In the genomic region with DNA sequence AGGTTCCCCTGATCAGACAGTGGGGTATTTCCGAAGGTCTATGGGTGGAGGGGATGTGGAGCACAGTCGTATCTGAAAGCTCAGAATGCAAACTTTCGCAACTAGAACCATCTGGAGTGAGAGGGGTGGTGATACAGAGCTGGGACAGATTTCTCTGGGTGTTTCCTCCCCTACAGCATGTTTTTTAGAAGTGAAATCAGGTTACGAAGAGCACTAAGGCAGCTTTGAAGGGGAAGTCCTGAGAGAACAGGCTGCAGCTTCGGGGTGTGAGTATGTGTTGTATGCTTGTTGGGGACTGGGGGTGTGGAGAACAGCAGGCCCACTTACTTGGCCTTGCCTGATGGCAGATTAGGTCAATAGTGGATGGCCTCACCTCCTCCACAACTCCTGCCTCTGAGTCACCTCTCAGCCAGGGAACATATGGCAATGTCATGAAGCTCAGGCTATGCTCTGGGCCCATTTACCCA, we compare ENCODE assay signal across 8 cellular contexts.
DNase-seq lines count a peak whose midpoint lies in the region; ATAC-seq, FAIRE-seq and TF ChIP-seq lines count a peak whose summit lies in the region.

No MANE protein-coding gene starts in this region.

- H3K4me1 ChIP-seq in CD4-positive, alpha-beta memory T cell (ENCODE audit: insufficient read depth, low read length): peaks cover 83% of the 10 kb centered on the region
- peaks cover 57% of the 10 kb centered on the region for H3K4me1 ChIP-seq in GM12878 (ENCODE audit: control insufficient read depth, insufficient read depth, low read length)

- H3K4me3 ChIP-seq in CD4-positive, alpha-beta memory T cell (ENCODE audit: low read length in 2 of 2): peak overlapping the region; percentile 1 to 24
- H3K4me3 ChIP-seq in GM12878: no peak overlapping the region

- DNase-seq in CD4-positive, alpha-beta memory T cell: peak; percentile 70 to 87 (median 78)
- peak; percentile 91 for DNase-seq in GM12878 (ENCODE audit: low read depth, low spot score)
- DNase-seq in T-helper 9 cell: no peak
- no peak for DNase-seq in MCF 10A (ENCODE audit: unreplicated experiment)
- DNase-seq in GM12892 (ENCODE audit: insufficient read length): no peak
- no peak for DNase-seq in Right ventricle myocardium inferior (ENCODE audit: missing footprints)

- peak; percentile 47 for FAIRE-seq in GM12878 (lab: Jason Lieb, UNC)
- FAIRE-seq in GM12892 (lab: Jason Lieb, UNC): no peak

- no peak; the same call in 1 of the 2 replicates for TF ChIP-seq RAD21 in GM12878 (IDR thresholded peaks at IDR 0.05; ENCODE audit: insufficient read depth, low read depth, low read length)

- WGBS in GM12878 (ENCODE audit: insufficient coverage, insufficient replicate concordance, low lambda C conversion rate, missing lambda C conversion rate): 0% methylated on average over 5 of the region's 5 CpGs

- peak overlapping the region; percentile 89 for H3K27ac ChIP-seq in CD4-positive, alpha-beta memory T cell (ENCODE audit: low read depth, low read length)
- peak overlapping the region; percentile 77 for H3K27ac ChIP-seq in GM12878 (ENCODE audit: control insufficient read depth, insufficient read depth)

- H3K79me2 ChIP-seq in GM12878 (ENCODE audit: control insufficient read depth, insufficient read depth, low read length): no peaks in the 10 kb centered on the region

- H2AFZ ChIP-seq in GM12878 (ENCODE audit: control insufficient read depth, low read depth, low read length): peak overlapping the region; percentile 49

- H3K27me3 Mint-ChIP-seq in CD4-positive, alpha-beta memory T cell: no peaks in the 10 kb centered on the region
- H3K27me3 Mint-ChIP-seq in MCF 10A (ENCODE audit: insufficient read depth, unreplicated experiment): peaks cover 14% of the 10 kb centered on the region

- peak in 1 of 2 experiments; percentile 7; a peak in 2 of 4 replicates for TF ChIP-seq EP300 in GM12878 (IDR thresholded peaks at IDR 0.05; ENCODE audit: borderline replicate concordance in 1 of 2, control insufficient read depth in 1 of 2, low read depth in 2 of 2, low read length in 2 of 2)

- no TSS peak for BruUV-seq in GM12878 (replicated peaks; lab: Mats Ljungman, UMichigan)
- BruUV-seq in MCF 10A (replicated peaks; lab: Mats Ljungman, UMichigan): no TSS peak

- in situ Hi-C loops in GM12878 (cut with MboI): no loop called here

- H3K9me3 ChIP-seq in CD4-positive, alpha-beta memory T cell (ENCODE audit: control insufficient read depth in 1 of 2, low read length in 2 of 2): no peaks in the 10 kb centered on the region
- H3K9me3 ChIP-seq in GM12878 (replicated peaks; ENCODE audit: control insufficient read depth, insufficient read depth, low read length): no peaks in the 10 kb centered on the region

- RAD21 ChIA-PET in GM12878 (lab: Charles Lee; ENCODE audit: unreplicated experiment): interaction anchor here (0.6 to 22.5 kb wide), 14 partner anchors 12 to 420 kb away, joined by 3 to 517 read pairs (median 10); a partner anchor contains a TSS

- peak overlapping the region; percentile 94 to 100 (median 99) for H3K27ac Mint-ChIP-seq in CD4-positive, alpha-beta memory T cell
- H3K27ac Mint-ChIP-seq in MCF 10A (ENCODE audit: low read depth, unreplicated experiment): no peak overlapping the region

- H3K27me3 ChIP-seq in CD4-positive, alpha-beta memory T cell (ENCODE audit: insufficient read depth, low read length): no peaks in the 10 kb centered on the region
- no peaks in the 10 kb centered on the region for H3K27me3 ChIP-seq in GM12878 (replicated peaks in 1 of 2; ENCODE audit: control insufficient read depth in 2 of 2, insufficient read depth in 2 of 2, low read length in 1 of 2)

- H3K36me3 Mint-ChIP-seq in CD4-positive, alpha-beta memory T cell: no peaks in the 10 kb centered on the region
- no peaks in the 10 kb centered on the region for H3K36me3 Mint-ChIP-seq in MCF 10A (ENCODE audit: insufficient read depth, unreplicated experiment)

- no peaks in the 10 kb centered on the region for H3K36me3 ChIP-seq in CD4-positive, alpha-beta memory T cell (ENCODE audit: insufficient read depth, low read length)
- H3K36me3 ChIP-seq in GM12878 (ENCODE audit: control insufficient read depth in 2 of 2, insufficient read depth in 2 of 2, low read length in 1 of 2): no peaks in the 10 kb centered on the region

- peaks cover 57 to 79% (median 64%) of the 10 kb centered on the region in 4 donors for H3K4me1 Mint-ChIP-seq in CD4-positive, alpha-beta memory T cell
- H3K4me1 Mint-ChIP-seq in MCF 10A (ENCODE audit: insufficient read depth, unreplicated experiment): no peaks in the 10 kb centered on the region

- intact Hi-C loops in CD4-positive, alpha-beta memory T cell (cut with micrococcal nuclease): loop anchor here (1.0 to 5.0 kb wide), 2 partner anchors 12 to 59 kb away; no protein-coding TSS in a partner anchor
- intact Hi-C loops in GM12878 (cut with micrococcal nuclease; ENCODE audit: unreplicated experiment) (loop anchor here (1.0 to 2.0 kb wide), 3 partner anchors 9 to 107 kb away; a partner anchor contains a TSS), MCF 10A (cut with micrococcal nuclease) (no loop called here), Right ventricle myocardium inferior (cut with DNase I) (no loop called here)

- H3K4me2 ChIP-seq in GM12878 (ENCODE audit: control insufficient read depth, insufficient read depth): peak overlapping the region; percentile 60

- peaks cover 0 to 4% (median 0%) of the 10 kb centered on the region in 8 donors for H3K9me3 Mint-ChIP-seq in CD4-positive, alpha-beta memory T cell
- no peaks in the 10 kb centered on the region for H3K9me3 Mint-ChIP-seq in MCF 10A (ENCODE audit: unreplicated experiment)

- H3K4me3 Mint-ChIP-seq in CD4-positive, alpha-beta memory T cell: peak overlapping the region in 7 of 8 donors; percentile 67 to 79 (median 72)
- no peak overlapping the region for H3K4me3 Mint-ChIP-seq in MCF 10A (ENCODE audit: unreplicated experiment)

- H4K20me1 ChIP-seq in GM12878 (ENCODE audit: control insufficient read depth, insufficient read depth): no peaks in the 10 kb centered on the region

- SMC1A ChIA-PET in GM12878 (lab: Charles Lee; ENCODE audit: uncharacterized antibody, unreplicated experiment): interaction anchor here (0.8 to 47.0 kb wide), 8 partner anchors 9 to 140 kb away, joined by 3 to 1803 read pairs (median 86); a partner anchor contains a TSS

- TF ChIP-seq POLR2A in GM12878 (IDR thresholded peaks at IDR 0.05; ENCODE audit: low read depth, low read length): peak; percentile 61
- no peak; the same call in 1 of the 2 replicates for TF ChIP-seq POLR2A in GM12892 (IDR thresholded peaks at IDR 0.05; ENCODE audit: low read depth, low read length)

- ATAC-seq in GM19463 (IDR thresholded peaks at IDR 0.05; ENCODE audit: unreplicated experiment) (peak; percentile 59), HG03469 (IDR thresholded peaks at IDR 0.05; ENCODE audit: unreplicated experiment) (peak; percentile 35), GM12878 (peak; percentile 76), Right ventricle myocardium inferior (no peak)

- TF ChIP-seq CTCF in GM12878 (IDR thresholded peaks at IDR 0.05 in 2 of 3, conservative IDR thresholded peaks at IDR 0.05 in 1 of 3; ENCODE audit: control insufficient read depth in 2 of 3, extremely low read depth in 1 of 3, insufficient read depth in 1 of 3, low read depth in 3 of 3, low read length in 3 of 3) (no peak), MCF 10A (IDR thresholded peaks at IDR 0.05; ENCODE audit: unreplicated experiment) (no peak)

- CTCF ChIA-PET in CD4-positive, alpha-beta memory T cell (lab: Charles Lee; ENCODE audit: partially characterized antibody): interaction anchor here (0.8 to 11.9 kb wide), 6 partner anchors 15 to 150 kb away, joined by 3 to 186 read pairs (median 62); a partner anchor contains a TSS
- CTCF ChIA-PET in GM12878 (lab: Yijun Ruan, JAX) (interaction anchor here (1.0 to 9.3 kb wide), 12 partner anchors 9 to 151 kb away, joined by 3 to 173 read pairs (median 20); a partner anchor contains a TSS), MCF 10A (lab: Yijun Ruan, JAX) (interaction anchor here (0.8 to 4.4 kb wide), 3 partner anchors 12 to 108 kb away, joined by 3 to 33 read pairs (median 3); a partner anchor contains a TSS)

- POLR2A ChIA-PET in CD4-positive, alpha-beta memory T cell (lab: Charles Lee; ENCODE audit: partially characterized antibody): interaction anchor here (0.7 to 22.6 kb wide), 16 partner anchors 8 to 197 kb away, joined by 3 to 520 read pairs (median 4); a partner anchor contains a TSS
- POLR2A ChIA-PET in GM12878 (lab: Charles Lee) (interaction anchor here (1.9 to 11.3 kb wide), 8 partner anchors 12 to 114 kb away, joined by 5 to 367 read pairs (median 64); a partner anchor contains a TSS), MCF 10A (lab: Yijun Ruan, JAX) (interaction anchor here (0.6 kb wide), 1 partner anchor 49 kb away, joined by 3 read pairs; no protein-coding TSS in a partner anchor)

- H3K9ac ChIP-seq in GM12878 (ENCODE audit: control insufficient read depth, insufficient read depth, low read length): peak overlapping the region; percentile 38

TF ChIP-seq in GM12878, 131 proteins besides CTCF, POLR2A, EP300 and RAD21 (continues in another document):
- no peak for TF ChIP-seq ESRRA (IDR thresholded peaks at IDR 0.05; ENCODE audit: low read length)
- no peak for TF ChIP-seq TCF7 (IDR thresholded peaks at IDR 0.05; ENCODE audit: borderline replicate concordance)
- no peak for TF ChIP-seq PAX8 (IDR thresholded peaks at IDR 0.05)
- no peak for TF ChIP-seq FOS (IDR thresholded peaks at IDR 0.05; ENCODE audit: borderline replicate concordance, extremely low read depth, insufficient read length)
- TF ChIP-seq, protein P1, sequence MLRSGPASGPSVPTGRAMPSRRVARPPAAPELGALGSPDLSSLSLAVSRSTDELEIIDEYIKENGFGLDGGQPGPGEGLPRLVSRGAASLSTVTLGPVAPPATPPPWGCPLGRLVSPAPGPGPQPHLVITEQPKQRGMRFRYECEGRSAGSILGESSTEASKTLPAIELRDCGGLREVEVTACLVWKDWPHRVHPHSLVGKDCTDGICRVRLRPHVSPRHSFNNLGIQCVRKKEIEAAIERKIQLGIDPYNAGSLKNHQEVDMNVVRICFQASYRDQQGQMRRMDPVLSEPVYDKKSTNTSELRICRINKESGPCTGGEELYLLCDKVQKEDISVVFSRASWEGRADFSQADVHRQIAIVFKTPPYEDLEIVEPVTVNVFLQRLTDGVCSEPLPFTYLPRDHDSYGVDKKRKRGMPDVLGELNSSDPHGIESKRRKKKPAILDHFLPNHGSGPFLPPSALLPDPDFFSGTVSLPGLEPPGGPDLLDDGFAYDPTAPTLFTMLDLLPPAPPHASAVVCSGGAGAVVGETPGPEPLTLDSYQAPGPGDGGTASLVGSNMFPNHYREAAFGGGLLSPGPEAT (IDR thresholded peaks at IDR 0.05; ENCODE audit: low read depth): peak; percentile 70
- no peak for TF ChIP-seq ZNF384 (IDR thresholded peaks at IDR 0.05; ENCODE audit: borderline replicate concordance, low read depth, low read length)
- TF ChIP-seq STAT3 (IDR thresholded peaks at IDR 0.05; ENCODE audit: low read depth, low read length): no peak

Comparison
In these comparisons a context has a peak if more than half of its experiments do, and no peak if none do; other contexts are left out.
1. DNase-seq: peak in CD4-positive, alpha-beta memory T cell (5 of 5) and GM12878 (single experiment); none in T-helper 9 cell (single experiment), MCF 10A (single experiment), GM12892 (single experiment) and Right ventricle myocardium inferior (single experiment).
2. intact Hi-C loops: an anchor here in CD4-positive, alpha-beta memory T cell (1.0 to 5.0 kb wide) and GM12878 (1.0 to 2.0 kb wide); none called in MCF 10A and Right ventricle myocardium inferior.